Comparison of ENCODE assay signal across 8 cellular contexts in genomic region chr6:33298773-33299236, GRCh38. TPM values are rescaled to one million over a fixed set of nuclear protein-coding genes. Genes with fewer than 3 reads are reported as not detected.
DNase-seq lines count a peak whose midpoint lies in the region; ATAC-seq and TF ChIP-seq lines count a peak whose summit lies in the region.

Gene RGL2, minus strand, starts transcription at chr6:33298942. Its CDS starts 332 bp downstream, at chr6:33298610.

- H3K9me3 ChIP-seq in AG04450 (ENCODE audit: control insufficient read depth, insufficient read depth, low read length) (no peaks in the 10 kb centered on the region; the same call in 1 of the 2 replicates), adipocyte (ENCODE audit: control insufficient read depth, low read length) (no peaks in the 10 kb centered on the region), cardiac muscle cell (ENCODE audit: low read depth) (no peaks in the 10 kb centered on the region), osteoblast (ENCODE audit: low read depth, low read length) (no peaks in the 10 kb centered on the region)

- H3K27me3 ChIP-seq in AG04450 (ENCODE audit: control insufficient read depth, insufficient read depth, low read length) (no peaks in the 10 kb centered on the region), adipocyte (replicated peaks; ENCODE audit: control insufficient read depth, insufficient read depth, low read length) (no peaks in the 10 kb centered on the region), cardiac muscle cell (no peaks in the 10 kb centered on the region), osteoblast (ENCODE audit: insufficient read depth, low read length) (no peaks in the 10 kb centered on the region)

- TF ChIP-seq CTCF in AG04450 (IDR thresholded peaks at IDR 0.05; ENCODE audit: low read depth, low read length) (no peak), cardiac muscle cell (IDR thresholded peaks at IDR 0.05; ENCODE audit: low read depth, low read length) (no peak), osteoblast (IDR thresholded peaks at IDR 0.05; ENCODE audit: extremely low read depth, low read depth, low read length) (no peak)

- H3K4me1 ChIP-seq in adipocyte (ENCODE audit: control insufficient read depth, insufficient read depth, low read length) (peaks cover 16% of the 10 kb centered on the region), cardiac muscle cell (ENCODE audit: low read depth) (peaks cover 3% of the 10 kb centered on the region), osteoblast (ENCODE audit: insufficient read depth, low read length) (no peaks in the 10 kb centered on the region)

- ATAC-seq in GM18511 (IDR thresholded peaks at IDR 0.05; ENCODE audit: unreplicated experiment) = peak; percentile 38
- ATAC-seq in HG03196 (IDR thresholded peaks at IDR 0.05; ENCODE audit: unreplicated experiment) = peak; percentile 28

- H2AFZ ChIP-seq in osteoblast (ENCODE audit: low read length) = peak within 1 kb of the TSS; percentile 80

- peak within 1 kb of the TSS; percentile 97 for H3K9ac ChIP-seq in adipocyte (ENCODE audit: low read length)

- H3K27ac ChIP-seq in AG04450 (ENCODE audit: low read depth, low read length) (peak within 1 kb of the TSS; percentile 98), cardiac muscle cell (peak within 1 kb of the TSS; percentile 95), osteoblast (ENCODE audit: low read depth, low read length) (peak within 1 kb of the TSS; percentile 91)

- CTCF ChIA-PET in AG04450 (lab: Charles Lee) = interaction anchor here (0.8 to 1.7 kb wide), 7 partner anchors 9 to 105 kb away, joined by 3 to 14 read pairs (median 5); partner anchors contain the start of genes PFDN6, TAPBP, WDR46 and ZBTB22

- DNase-seq in AG04450 (ENCODE audit: low read depth, low spot score) (no peak), RKO (ENCODE audit: low spot score) (peak; percentile 68), adipocyte (ENCODE audit: low read depth) (peak; percentile 77), cardiac muscle cell (ENCODE audit: low read depth in 1 of 2, low spot score in 1 of 2) (peak; percentile 63 to 75), osteoblast (ENCODE audit: insufficient read length, low spot score, missing footprints) (peak; percentile 95), NCI-H1694 (lab: John Stamatoyannopoulos, UW) (no peak)

- POLR2A ChIA-PET in AG04450 (lab: Yijun Ruan, JAX) = interaction anchor here (0.8 to 2.6 kb wide), 9 partner anchors 8 to 50 kb away, joined by 3 to 14 read pairs (median 4); partner anchors contain the start of genes B3GALT4, PFDN6, TAPBP and WDR46

- peaks cover 3% of the 10 kb centered on the region for H4K20me1 ChIP-seq in osteoblast (ENCODE audit: insufficient read depth, low read length)

- peaks cover 16% of the 10 kb centered on the region for H3K36me3 ChIP-seq in adipocyte (ENCODE audit: control insufficient read depth, insufficient read depth, low read length, severe bottlenecking)
- peaks cover 7% of the 10 kb centered on the region for H3K36me3 ChIP-seq in cardiac muscle cell
- H3K36me3 ChIP-seq in osteoblast (ENCODE audit: insufficient read depth, low read length) = peaks cover 22% of the 10 kb centered on the region

- peak within 1 kb of the TSS; percentile 85 for H3K4me2 ChIP-seq in osteoblast (ENCODE audit: insufficient read depth, low read length)

- H3K4me3 ChIP-seq in AG04450 (ENCODE audit: low read depth, low read length) = peak within 1 kb of the TSS; percentile 91
- peak within 1 kb of the TSS; percentile 93 for H3K4me3 ChIP-seq in adipocyte (ENCODE audit: low read length)
- H3K4me3 ChIP-seq in cardiac muscle cell = peak within 1 kb of the TSS; percentile 97
- peak within 1 kb of the TSS; percentile 84 for H3K4me3 ChIP-seq in osteoblast (ENCODE audit: insufficient read depth, low read length)

- peaks cover 21% of the 10 kb centered on the region for H3K79me2 ChIP-seq in osteoblast (ENCODE audit: insufficient read depth, low read length)

RNA-seq across cellular contexts. Expression of gene RGL2, which starts in this region (rescaled TPM):
- polyA plus RNA-seq in AG04450 (2011; rRNA removed) (21.9 and 25.0 TPM in 2 replicates), cardiac muscle cell (86.1 and 115 TPM in 2 replicates)
- 29.6 and 36.8 TPM in 2 replicates for polyA minus RNA-seq in AG04450 (2011; rRNA and poly(A)+ RNA removed)
- total RNA-seq in cardiac muscle cell (61.8 and 89.8 TPM in 2 replicates), osteoblast (33.9 and 35.5 TPM in 2 replicates)

Comparison
In these comparisons a context has a peak if more than half of its experiments do, and no peak if none do; other contexts are left out.
1. DNase-seq: peak in RKO (single experiment), adipocyte (single experiment), cardiac muscle cell (2 of 2) and osteoblast (single experiment); none in AG04450 (single experiment) and NCI-H1694 (single experiment).
2. Peak in every context shown above with its lines, with median percentiles within 50 percentile points of each other: H3K27ac ChIP-seq and H3K4me3 ChIP-seq.